8 cellular contexts compared by ENCODE assay signal in genomic region chr1:39788426-39788757, GRCh38. TPM values are rescaled to one million over a fixed set of nuclear protein-coding genes. Genes with fewer than 3 reads are reported as not detected.
DNase-seq lines count a peak whose midpoint lies in the region; ATAC-seq, FAIRE-seq and TF ChIP-seq lines count a peak whose summit lies in the region.

No MANE protein-coding gene starts in this region.

- H3K27ac ChIP-seq in endothelial cell of umbilical vein (ENCODE audit: insufficient read depth, low read depth, low read length): no peak overlapping the region
- H3K27ac ChIP-seq in psoas muscle: no peak overlapping the region

- POLR2A ChIA-PET in endothelial cell of umbilical vein (lab: Charles Lee): interaction anchor here (0.6 kb wide), 1 partner anchor 224 kb away, joined by 4 read pairs; no protein-coding TSS in a partner anchor

- FAIRE-seq in endothelial cell of umbilical vein (lab: Jason Lieb, UNC): no peak

- TF ChIP-seq POLR2A in endothelial cell of umbilical vein (IDR thresholded peaks at IDR 0.05; ENCODE audit: low read depth, low read length): no peak

- intact Hi-C loops in endothelial cell of umbilical vein (cut with micrococcal nuclease) (no loop called here), psoas muscle (cut with DNase I) (no loop called here)

- H2AFZ ChIP-seq in endothelial cell of umbilical vein (ENCODE audit: low read depth, low read length): peak overlapping the region; percentile 70

- H3K4me1 ChIP-seq in endothelial cell of umbilical vein (ENCODE audit: control insufficient read depth, extremely low read depth, insufficient read depth, low read length): peaks cover 3% of the 10 kb centered on the region
- H3K4me1 ChIP-seq in psoas muscle: no peaks in the 10 kb centered on the region

- dilution Hi-C loops in endothelial cell of umbilical vein (cut with MboI; ENCODE audit: extremely low pct_ligation_motif_present, low sequenced_read_pairs): no loop called here

- peak overlapping the region; percentile 31 for H3K4me2 ChIP-seq in endothelial cell of umbilical vein (ENCODE audit: insufficient read depth, low read length)

- no peaks in the 10 kb centered on the region for H3K79me2 ChIP-seq in endothelial cell of umbilical vein (ENCODE audit: control insufficient read depth, insufficient read depth, low read length)

- no peaks in the 10 kb centered on the region for H3K9me1 ChIP-seq in endothelial cell of umbilical vein (replicated peaks; ENCODE audit: control insufficient read depth, extremely low read depth, insufficient read depth, low read length)

- H3K27me3 ChIP-seq in endothelial cell of umbilical vein (ENCODE audit: control insufficient read depth in 2 of 2, insufficient read depth in 2 of 2, low read length in 2 of 2) (peaks cover 19 to 31% of the 10 kb centered on the region in 2 experiments), psoas muscle (ENCODE audit: insufficient read depth in 3 of 3, low read length in 2 of 3) (peaks cover 0 to 29% (median 2%) of the 10 kb centered on the region in 3 donors)

- CTCF ChIA-PET in endothelial cell of umbilical vein (lab: Charles Lee): interaction anchor here (0.6 kb wide), 1 partner anchor 87 kb away, joined by 3 read pairs; no protein-coding TSS in a partner anchor

- TF ChIP-seq CTCF in endothelial cell of umbilical vein (IDR thresholded peaks at IDR 0.05; ENCODE audit: extremely low read depth in 1 of 2, insufficient read depth in 1 of 2, low read depth in 1 of 2, low read length in 2 of 2) (no peak), psoas muscle (IDR thresholded peaks at IDR 0.05) (no peak)

- no peaks in the 10 kb centered on the region for H3K36me3 ChIP-seq in endothelial cell of umbilical vein (ENCODE audit: control insufficient read depth in 2 of 2, extremely low read depth in 1 of 2, insufficient read depth in 2 of 2, low read length in 2 of 2)
- H3K36me3 ChIP-seq in psoas muscle (ENCODE audit: insufficient read depth in 1 of 2, low read depth in 1 of 2): no peaks in the 10 kb centered on the region

- DNase-seq in endothelial cell of umbilical vein (ENCODE audit: low read depth, low spot score) (no peak), psoas muscle (no peak), DMS79 (lab: John Stamatoyannopoulos, UW) (no peak), GM19240 (ENCODE audit: insufficient read length, low spot score) (no peak), NCI-H2171 treated with DMSO at 0.1 percent for 48 hours (lab: John Stamatoyannopoulos, UW) (no peak), inferior parietal cortex (ENCODE audit: extremely low spot score) (no peak)

- H3K4me3 ChIP-seq in endothelial cell of umbilical vein (replicated peaks in 1 of 3; ENCODE audit: insufficient read depth in 1 of 3, low read depth in 1 of 3, low read length in 3 of 3) (peak overlapping the region in 2 of 3 experiments; percentile 5 to 22), psoas muscle (peak overlapping the region; percentile 56)

- H4K20me1 ChIP-seq in endothelial cell of umbilical vein (replicated peaks; ENCODE audit: control insufficient read depth, extremely low read depth, insufficient read depth, low read length): no peaks in the 10 kb centered on the region

- ATAC-seq in GM18498 (IDR thresholded peaks at IDR 0.05; ENCODE audit: unreplicated experiment) (peak; percentile 24), HG03280 (IDR thresholded peaks at IDR 0.05; ENCODE audit: unreplicated experiment) (peak; percentile 17), psoas muscle (peak in 1 of 4 donors; percentile 21)

- H3K9me3 ChIP-seq in endothelial cell of umbilical vein (replicated peaks; ENCODE audit: control insufficient read depth, insufficient read depth, low read length) (no peaks in the 10 kb centered on the region), psoas muscle (no peaks in the 10 kb centered on the region)

- no TSS peak for BruUV-seq in endothelial cell of umbilical vein (replicated peaks; lab: Mats Ljungman, UMichigan)

- H3K9ac ChIP-seq in endothelial cell of umbilical vein (replicated peaks; ENCODE audit: extremely low read depth, insufficient read depth, low read length): no peak overlapping the region

- WGBS in psoas muscle, 3 donors: 2 to 7% (median 2%) methylated on average over 3 to 51 of the region's 51 CpGs

TF ChIP-seq in endothelial cell of umbilical vein, 7 proteins besides CTCF, POLR2A, EP300 and RAD21:
- no peak for TF ChIP-seq GATA2 (IDR thresholded peaks at IDR 0.05; ENCODE audit: insufficient read depth, insufficient read length, low read depth, low read length)
- TF ChIP-seq EZH2 (IDR thresholded peaks at IDR 0.05; ENCODE audit: borderline replicate concordance, low read depth, low read length, severe bottlenecking): peak; percentile 59
- TF ChIP-seq JUN (IDR thresholded peaks at IDR 0.05; ENCODE audit: borderline replicate concordance, insufficient read depth, insufficient read length, low read depth): no peak

RNA-seq across cellular contexts. Expression of gene BMP8B, which starts 0.3 kb away (rescaled TPM):
- total RNA-seq in endothelial cell of umbilical vein (0.07 TPM in 1 of 2 replicates, not detected in the other), psoas muscle (under 1 TPM; 0.15 to 0.25 (median 0.17) TPM)
- polyA plus RNA-seq in endothelial cell of umbilical vein (0.03 TPM in 1 of 2 replicates, not detected in the other), psoas muscle (under 1 TPM; 0.06 to 0.11 (median 0.08) TPM)
- polyA plus RNA-seq in endothelial cell of umbilical vein (2011; cell fraction: cytosol; rRNA removed): 0.01 and 0.03 TPM in 2 replicates
- polyA plus RNA-seq in endothelial cell of umbilical vein (2011; cell fraction: nucleus; rRNA removed): not detected in 2 replicates
- 0.07 TPM in 2 replicates for polyA plus RNA-seq in endothelial cell of umbilical vein (2012)
- polyA minus RNA-seq in endothelial cell of umbilical vein: not detected in 2 replicates
- polyA minus RNA-seq in endothelial cell of umbilical vein (2011; cell fraction: cytosol; rRNA and poly(A)+ RNA removed): 2.9 TPM
- not detected in 2 replicates for polyA minus RNA-seq in endothelial cell of umbilical vein (2011; cell fraction: nucleus; rRNA and poly(A)+ RNA removed)

RNA-seq across cellular contexts. Expression of gene OXCT2, which starts 17.2 kb away (rescaled TPM):
- total RNA-seq in endothelial cell of umbilical vein: 0.48 and 0.60 TPM in 2 replicates
- polyA plus RNA-seq in endothelial cell of umbilical vein: 0.84 and 1.0 TPM in 2 replicates
- 0.50 and 0.76 TPM in 2 replicates for polyA plus RNA-seq in endothelial cell of umbilical vein (2011; cell fraction: cytosol; rRNA removed)
- polyA plus RNA-seq in endothelial cell of umbilical vein (2011; cell fraction: nucleus; rRNA removed): 0.45 and 0.62 TPM in 2 replicates
- 1.4 and 1.6 TPM in 2 replicates for polyA plus RNA-seq in endothelial cell of umbilical vein (2012)
- polyA minus RNA-seq in endothelial cell of umbilical vein: 0.40 TPM in 1 of 2 replicates, not detected in the other
- polyA minus RNA-seq in endothelial cell of umbilical vein (2011; cell fraction: cytosol; rRNA and poly(A)+ RNA removed): not detected
- polyA minus RNA-seq in endothelial cell of umbilical vein (2011; cell fraction: nucleus; rRNA and poly(A)+ RNA removed): 0.63 TPM in 1 of 2 replicates, not detected in the other
- under 1 TPM in 3 of 4 donors, not detected in 1; 0.23 to 0.48 (median 0.34) TPM for total RNA-seq in psoas muscle
- polyA plus RNA-seq in psoas muscle: under 1 TPM in 2 of 3 donors, not detected in 1; 0.03 to 0.16 TPM

RNA-seq across cellular contexts. Expression of gene PPIE, which starts 49.7 kb away (rescaled TPM):
- total RNA-seq in endothelial cell of umbilical vein: 42.6 and 44.4 TPM in 2 replicates
- polyA plus RNA-seq in endothelial cell of umbilical vein: 55.7 and 74.9 TPM in 2 replicates
- 65.7 and 73.5 TPM in 2 replicates for polyA plus RNA-seq in endothelial cell of umbilical vein (2011; cell fraction: cytosol; rRNA removed)
- polyA plus RNA-seq in endothelial cell of umbilical vein (2011; cell fraction: nucleus; rRNA removed): 41.0 and 42.9 TPM in 2 replicates
- polyA plus RNA-seq in endothelial cell of umbilical vein (2012): 44.2 and 48.1 TPM in 2 replicates
- polyA minus RNA-seq in endothelial cell of umbilical vein: 30.0 and 31.7 TPM in 2 replicates
- polyA minus RNA-seq in endothelial cell of umbilical vein (2011; cell fraction: cytosol; rRNA and poly(A)+ RNA removed): 14.7 TPM
- 12.0 and 13.5 TPM in 2 replicates for polyA minus RNA-seq in endothelial cell of umbilical vein (2011; cell fraction: nucleus; rRNA and poly(A)+ RNA removed)
- total RNA-seq in psoas muscle: 10 to 100 TPM; 23.5 to 34.3 (median 33.2) TPM
- polyA plus RNA-seq in psoas muscle: 10 to 100 TPM; 44.5 to 53.2 (median 49.4) TPM
